Comparison of ENCODE assay signal across 16 cellular contexts in the genomic region with DNA sequence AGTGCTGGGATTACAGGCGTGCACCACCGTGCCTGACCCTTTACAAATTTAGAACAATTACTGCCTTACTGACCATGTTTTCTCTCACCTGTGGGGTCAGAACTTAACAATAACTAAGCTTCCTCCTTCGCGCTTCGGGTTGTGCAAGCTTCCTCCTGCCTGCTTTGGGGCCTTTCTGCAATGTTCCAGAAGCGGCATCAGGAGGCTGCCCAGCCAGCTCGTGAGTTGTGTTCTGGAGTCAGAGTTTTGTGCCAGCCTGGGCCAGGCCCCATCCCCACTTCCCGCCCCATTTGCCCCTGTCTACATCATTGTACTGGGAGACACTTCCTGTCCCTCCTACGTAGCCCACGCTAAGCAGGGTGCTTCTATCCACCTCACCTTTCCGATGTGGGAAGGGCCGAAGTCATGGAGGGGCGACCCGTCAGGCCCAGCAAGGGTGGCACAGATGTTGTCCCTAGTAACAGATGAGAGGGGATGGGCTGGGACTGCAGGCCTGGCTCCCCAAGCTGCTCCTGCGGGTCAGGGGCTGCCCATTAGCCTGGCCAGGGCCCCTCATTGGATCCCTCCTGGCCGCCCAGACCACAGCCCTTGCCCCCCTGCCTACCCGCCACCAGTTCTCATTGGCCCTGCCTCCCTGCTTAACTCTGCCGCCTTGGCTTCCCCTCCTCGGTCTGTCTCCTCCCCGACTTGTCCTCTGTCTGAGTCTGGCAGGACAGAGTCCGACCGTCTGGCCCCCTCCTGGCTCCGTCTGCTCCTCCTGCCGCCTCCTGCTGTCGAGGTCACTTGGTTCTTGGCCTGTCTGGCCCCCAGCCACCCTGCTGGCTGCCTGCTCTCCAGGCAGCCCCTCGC. TPM values are rescaled to one million over a fixed set of nuclear protein-coding genes. Genes with fewer than 3 reads are reported as not detected.
DNase-seq lines count a peak whose midpoint lies in the region; ATAC-seq and TF ChIP-seq lines count a peak whose summit lies in the region.
"Had no signal": no experiment of that assay in that cellular context is flagged by ENCODE, and none has a peak within 500 bp of the region (broad histone marks: within the 10 kb centered on the region; RNA-seq: fewer than 3 reads in every experiment).

No MANE protein-coding gene starts in this region.

- no peak for TF ChIP-seq RAD21 in HCT116 (IDR thresholded peaks at IDR 0.05; ENCODE audit: low read depth)

- H3K9me2 ChIP-seq in HCT116 (ENCODE audit: insufficient read depth) = no peaks in the 10 kb centered on the region
- no peaks in the 10 kb centered on the region for H3K9me2 ChIP-seq in PC-9 (ENCODE audit: insufficient read depth)

- H3K4me3 ChIP-seq in BLaER1 treated with 17β-estradiol and CSF1 and Interleukin-3, amounts not matched to agents 10 nM and 100 nM = no peak overlapping the region
- no peak overlapping the region for H3K4me3 ChIP-seq in HCT116 (replicated peaks in 1 of 2; ENCODE audit: low read depth in 1 of 2, low read length in 2 of 2)
- H3K4me3 ChIP-seq in mesodermal cell (ENCODE audit: extremely low read depth, insufficient read depth, low read length, poor library complexity, severe bottlenecking) = no peak overlapping the region
- H3K4me3 ChIP-seq in PC-9 = no peak overlapping the region
- H3K4me3 ChIP-seq: gastrocnemius medialis, GM23248 had no signal

- peak overlapping the region in 10 of 11 experiments; percentile 21 to 61 (median 50); a peak in 19 of 22 replicates for H3K9ac ChIP-seq in BLaER1 treated with 17β-estradiol and CSF1 and Interleukin-3, amounts not matched to agents 10 nM and 100 nM
- H3K9ac ChIP-seq in HCT116 (ENCODE audit: low read length) = no peak overlapping the region
- H3K9ac ChIP-seq: GM23248 had no signal

- no peak overlapping the region for H3K27ac Mint-ChIP-seq in activated CD8-positive, alpha-beta T cell treated with anti-CD3 and anti-CD28 coated beads, Interleukin-2, amount 10 ng/mL, durations not matched to agents 7 days and 5 days
- H3K27ac Mint-ChIP-seq: stimulated activated naive B cell treated with anti-CD40 and anti-IgM and Interleukin-4, amounts not matched to agents 10 μg/mL and 1 μg/mL and 100 μg/mL, for 72 hours had no signal

- POLR2A ChIA-PET in HCT116 (lab: Charles Lee) = no interaction called here
- POLR2A ChIA-PET in PC-9 (lab: Charles Lee; ENCODE audit: unreplicated experiment) = no interaction called here
- POLR2A ChIA-PET in activated CD8-positive, alpha-beta T cell treated with anti-CD3 and anti-CD28 coated beads, Interleukin-2, amount 10 ng/mL, durations not matched to agents 7 days and 5 days (lab: Charles Lee) = no interaction called here

- TF ChIP-seq POLR2A in HCT116 (IDR thresholded peaks at IDR 0.05; ENCODE audit: borderline replicate concordance, extremely low read depth, insufficient read depth, insufficient read length) = no peak

- TF ChIP-seq CTCF in HCT116 (IDR thresholded peaks at IDR 0.05 in 2 of 3, conservative IDR thresholded peaks at IDR 0.05 in 1 of 3; ENCODE audit: borderline replicate concordance in 1 of 3, insufficient read depth in 1 of 3, low read depth in 2 of 3, low read length in 2 of 3) = no peak
- TF ChIP-seq CTCF in PC-9 (conservative IDR thresholded peaks at IDR 0.05) = no peak

- peak overlapping the region; percentile 30 to 77 (median 64) for H3K4me2 ChIP-seq in BLaER1 treated with 17β-estradiol and CSF1 and Interleukin-3, amounts not matched to agents 10 nM and 100 nM
- H3K4me2 ChIP-seq in HCT116 (ENCODE audit: low read length) = no peak overlapping the region
- no peak overlapping the region for H3K4me2 ChIP-seq in PC-9

- no peaks in the 10 kb centered on the region for H3K27me3 Mint-ChIP-seq in activated CD8-positive, alpha-beta T cell treated with anti-CD3 and anti-CD28 coated beads, Interleukin-2, amount 10 ng/mL, durations not matched to agents 7 days and 5 days (ENCODE audit: low read depth)
- H3K27me3 Mint-ChIP-seq: stimulated activated naive B cell treated with anti-CD40 and anti-IgM and Interleukin-4, amounts not matched to agents 10 μg/mL and 1 μg/mL and 100 μg/mL, for 72 hours had no signal

- no peaks in the 10 kb centered on the region; the same call in 1 of the 2 replicates for H3F3A ChIP-seq in PC-9 (ENCODE audit: insufficient read depth, low read depth)

- H3K36me3 ChIP-seq in BLaER1 treated with 17β-estradiol and CSF1 and Interleukin-3, amounts not matched to agents 10 nM and 100 nM = peaks cover 0 to 100% (median 98%) of the 10 kb centered on the region in 11 experiments; a peak in 18 of 22 replicates
- H3K36me3 ChIP-seq in HCT116 (ENCODE audit: control insufficient read depth in 1 of 2, insufficient read depth in 2 of 2, low read length in 2 of 2) (peaks cover 6 to 19% of the 10 kb centered on the region in 2 experiments; a peak in 2 of 4 replicates), mesodermal cell (ENCODE audit: control insufficient read depth, insufficient read depth, low read length) (peaks cover 61% of the 10 kb centered on the region), PC-9 (ENCODE audit: low read depth) (no peaks in the 10 kb centered on the region)
- H3K36me3 ChIP-seq: gastrocnemius medialis had no signal

- H3K36me3 Mint-ChIP-seq in activated CD8-positive, alpha-beta T cell treated with anti-CD3 and anti-CD28 coated beads, Interleukin-2, amount 10 ng/mL, durations not matched to agents 7 days and 5 days (ENCODE audit: low read depth) = peaks cover 40% of the 10 kb centered on the region

- peaks cover 0 to 100% (median 100%) of the 10 kb centered on the region in 11 experiments; a peak in 18 of 22 replicates for H4K20me1 ChIP-seq in BLaER1 treated with 17β-estradiol and CSF1 and Interleukin-3, amounts not matched to agents 10 nM and 100 nM
- H4K20me1 ChIP-seq in HCT116 (ENCODE audit: insufficient read depth) (no peaks in the 10 kb centered on the region; the same call in 1 of the 2 replicates), PC-9 (ENCODE audit: insufficient read depth) (no peaks in the 10 kb centered on the region)

- H3K79me2 ChIP-seq in HCT116 (ENCODE audit: insufficient read depth, low read length) = peaks cover 97% of the 10 kb centered on the region
- peaks cover 59% of the 10 kb centered on the region for H3K79me2 ChIP-seq in PC-9 (ENCODE audit: low read depth)

- peaks cover 27 to 88% (median 78%) of the 10 kb centered on the region in 10 experiments for H3K4me1 ChIP-seq in BLaER1 treated with 17β-estradiol and CSF1 and Interleukin-3, amounts not matched to agents 10 nM and 100 nM
- peaks cover 7 to 19% of the 10 kb centered on the region in 2 experiments for H3K4me1 ChIP-seq in HCT116 (ENCODE audit: control insufficient read depth in 1 of 2, insufficient read depth in 2 of 2, low read length in 2 of 2)
- peaks cover 3% of the 10 kb centered on the region for H3K4me1 ChIP-seq in mesodermal cell (ENCODE audit: control insufficient read depth, insufficient read depth, low read length, poor library complexity, severe bottlenecking)
- H3K4me1 ChIP-seq in PC-9 (replicated peaks; ENCODE audit: insufficient read depth) = no peaks in the 10 kb centered on the region
- H3K4me1 ChIP-seq: gastrocnemius medialis had no signal

- H2AFZ ChIP-seq in HCT116 (ENCODE audit: low read depth, low read length, poor library complexity, severe bottlenecking) (no peak overlapping the region), PC-9 (no peak overlapping the region)
- H2AFZ ChIP-seq: GM23248 had no signal

- H3K27me3 ChIP-seq in BLaER1 treated with 17β-estradiol and CSF1 and Interleukin-3, amounts not matched to agents 10 nM and 100 nM = no peaks in the 10 kb centered on the region
- H3K27me3 ChIP-seq in HCT116 (ENCODE audit: insufficient read depth, low read length) (no peaks in the 10 kb centered on the region), PC-9 (ENCODE audit: insufficient read depth, low read depth) (no peaks in the 10 kb centered on the region)
- H3K27me3 ChIP-seq: gastrocnemius medialis had no signal

- no peaks in the 10 kb centered on the region for H3K9me3 ChIP-seq in BLaER1 treated with 17β-estradiol and CSF1 and Interleukin-3, amounts not matched to agents 10 nM and 100 nM (replicated peaks in 1 of 11)
- H3K9me3 ChIP-seq in HCT116 (ENCODE audit: control insufficient read depth in 1 of 2, insufficient read depth in 1 of 2, low read depth in 1 of 2, low read length in 2 of 2) (no peaks in the 10 kb centered on the region), mesodermal cell (ENCODE audit: control insufficient read depth, low read length) (no peaks in the 10 kb centered on the region), PC-9 (ENCODE audit: insufficient read depth, low read depth) (no peaks in the 10 kb centered on the region)
- H3K9me3 ChIP-seq: gastrocnemius medialis had no signal

- BruUV-seq in HCT116 (replicated peaks; lab: Mats Ljungman, UMichigan) (no TSS peak), PC-9 (replicated peaks; lab: Mats Ljungman, UMichigan) (no TSS peak)

- H3K4me1 Mint-ChIP-seq in activated CD8-positive, alpha-beta T cell treated with anti-CD3 and anti-CD28 coated beads, Interleukin-2, amount 10 ng/mL, durations not matched to agents 7 days and 5 days (ENCODE audit: low read depth) = peaks cover 19% of the 10 kb centered on the region

- CTCF ChIA-PET in HCT116 (lab: Charles Lee) = no interaction called here
- CTCF ChIA-PET in PC-9 (lab: Charles Lee) = no interaction called here
- CTCF ChIA-PET in activated CD8-positive, alpha-beta T cell treated with anti-CD3 and anti-CD28 coated beads, Interleukin-2, amount 10 ng/mL, durations not matched to agents 7 days and 5 days (lab: Charles Lee) = no interaction called here

- no peak for ATAC-seq in HCT116
- ATAC-seq in activated CD8-positive, alpha-beta T cell treated with anti-CD3 and anti-CD28 coated beads, Interleukin-2, amount 10 ng/mL, durations not matched to agents 7 days and 5 days = no peak
- ATAC-seq: gastrocnemius medialis; stimulated activated naive B cell treated with anti-CD40 and anti-IgM and Interleukin-4, amounts not matched to agents 10 μg/mL and 1 μg/mL and 100 μg/mL, for 72 hours had no signal

- H3K9me3 Mint-ChIP-seq in activated CD8-positive, alpha-beta T cell treated with anti-CD3 and anti-CD28 coated beads, Interleukin-2, amount 10 ng/mL, durations not matched to agents 7 days and 5 days (ENCODE audit: insufficient read depth) = no peaks in the 10 kb centered on the region
- H3K9me3 Mint-ChIP-seq: activated naive CD4-positive, alpha-beta T cell treated with anti-CD3 and anti-CD28 coated beads, Interleukin-2, amount 50 U/mL, for 72 hours; stimulated activated naive B cell treated with anti-CD40 and anti-IgM and Interleukin-4, amounts not matched to agents 10 μg/mL and 1 μg/mL and 100 μg/mL, for 72 hours had no signal

- DNase-seq in HCT116 (ENCODE audit: low read depth, low spot score) (no peak), UCSD-AML1 (lab: John Stamatoyannopoulos, UW; ENCODE audit: unreplicated experiment) (peak; percentile 22), PC-9 (no peak), DMS153 (lab: John Stamatoyannopoulos, UW) (no peak), 8988T (no peak)
- DNase-seq in activated CD8-positive, alpha-beta T cell treated with anti-CD3 and anti-CD28 coated beads, Interleukin-2, amount 10 ng/mL, durations not matched to agents 7 days and 5 days = no peak
- DNase-seq: AML-193; gastrocnemius medialis; GM23248; mesendoderm; NCI-H1092 treated with DMSO at 0.1 percent for 48 hours; NCI-H226; stimulated activated naive B cell treated with anti-CD40 and anti-IgM and Interleukin-4, amounts not matched to agents 10 μg/mL and 1 μg/mL and 100 μg/mL, for 72 hours had no signal

- intact Hi-C loops in HCT116 (cut with micrococcal nuclease) = no loop called here
- intact Hi-C loops in PC-9 (cut with micrococcal nuclease; ENCODE audit: unreplicated experiment) = no loop called here

- peak overlapping the region in 10 of 11 experiments; percentile 20 to 73 (median 63); a peak in 19 of 22 replicates for H3K27ac ChIP-seq in BLaER1 treated with 17β-estradiol and CSF1 and Interleukin-3, amounts not matched to agents 10 nM and 100 nM
- H3K27ac ChIP-seq in HCT116 (ENCODE audit: low read depth, low read length) (peak overlapping the region; percentile 38; the same call in 1 of the 2 replicates), mesodermal cell (ENCODE audit: low read depth, low read length, severe bottlenecking) (peak overlapping the region; percentile 36), PC-9 (no peak overlapping the region)
- H3K27ac ChIP-seq: gastrocnemius medialis, GM23248 had no signal

- WGBS in mesodermal cell (ENCODE audit: insufficient coverage in 2 of 2), 2 experiments = 94 to 96% methylated on average over 23 of the region's 26 CpGs

- H3K4me3 Mint-ChIP-seq in activated CD8-positive, alpha-beta T cell treated with anti-CD3 and anti-CD28 coated beads, Interleukin-2, amount 10 ng/mL, durations not matched to agents 7 days and 5 days = no peak overlapping the region
- H3K4me3 Mint-ChIP-seq: stimulated activated naive B cell treated with anti-CD40 and anti-IgM and Interleukin-4, amounts not matched to agents 10 μg/mL and 1 μg/mL and 100 μg/mL, for 72 hours had no signal

- RAD21 ChIA-PET in HCT116 (lab: Charles Lee; ENCODE audit: low non-redundant PET in 1 of 2, low total read pairs in 2 of 2, uncharacterized antibody in 2 of 2, unreplicated experiment in 2 of 2) = interaction anchor here (0.6 kb wide), 2 partner anchors 12 to 52 kb away, joined by 3 read pairs; no protein-coding TSS in a partner anchor

RNA-seq across cellular contexts. Expression of gene UHRF1, which starts 13.5 kb away (rescaled TPM):
- total RNA-seq in HCT116 (2021; ENCODE audit: unreplicated experiment) (109 TPM), PC-9 (2021) (48.9 and 61.4 TPM in 2 replicates)
- polyA plus RNA-seq in HCT116 (2012) = 41.2 and 41.3 TPM in 2 replicates
- polyA plus RNA-seq in mesodermal cell (2013, experiment 1 of 2) = 24.0 TPM
- polyA plus RNA-seq in mesodermal cell (2013, experiment 2 of 2) = 22.7 TPM
- 100 to 1,000 TPM; 173 to 180 TPM for total RNA-seq in activated CD8-positive, alpha-beta T cell treated with anti-CD3 and anti-CD28 coated beads, Interleukin-2, amount 10 ng/mL, durations not matched to agents 7 days and 5 days

RNA-seq across cellular contexts. Expression of gene ARRDC5, which starts 20.1 kb away (rescaled TPM):
- not detected for total RNA-seq in HCT116 (2021; ENCODE audit: unreplicated experiment)
- not detected in 2 replicates for polyA plus RNA-seq in HCT116 (2012)
- not detected for polyA plus RNA-seq in mesodermal cell (2013, experiment 1 of 2)
- polyA plus RNA-seq in mesodermal cell (2013, experiment 2 of 2) = not detected
- total RNA-seq in PC-9 (2021) = not detected in 2 replicates
- under 1 TPM; 0.55 to 0.81 TPM for total RNA-seq in activated CD8-positive, alpha-beta T cell treated with anti-CD3 and anti-CD28 coated beads, Interleukin-2, amount 10 ng/mL, durations not matched to agents 7 days and 5 days
- total RNA-seq: gastrocnemius medialis, GM23248 had no signal
- polyA plus RNA-seq: GM23248 had no signal

RNA-seq across cellular contexts. Expression of gene KDM4B, which starts 46.2 kb away (rescaled TPM):
- total RNA-seq in HCT116 (2021; ENCODE audit: unreplicated experiment) (35.9 TPM), PC-9 (2021) (17.6 and 19.5 TPM in 2 replicates)
- polyA plus RNA-seq in HCT116 (2012) = 27.3 and 29.2 TPM in 2 replicates
- 32.4 TPM for polyA plus RNA-seq in mesodermal cell (2013, experiment 1 of 2)
- polyA plus RNA-seq in mesodermal cell (2013, experiment 2 of 2) = 31.6 TPM
- 10 to 100 TPM; 44.9 to 47.0 TPM for total RNA-seq in activated CD8-positive, alpha-beta T cell treated with anti-CD3 and anti-CD28 coated beads, Interleukin-2, amount 10 ng/mL, durations not matched to agents 7 days and 5 days

RNA-seq across cellular contexts. Expression of gene PLIN3, which starts 55.3 kb away (rescaled TPM):
- total RNA-seq in HCT116 (2021; ENCODE audit: unreplicated experiment) (207 TPM), PC-9 (2021) (95.9 and 104 TPM in 2 replicates)
- 219 and 273 TPM in 2 replicates for polyA plus RNA-seq in HCT116 (2012)
- 120 TPM for polyA plus RNA-seq in mesodermal cell (2013, experiment 1 of 2)
- 106 TPM for polyA plus RNA-seq in mesodermal cell (2013, experiment 2 of 2)
- total RNA-seq in activated CD8-positive, alpha-beta T cell treated with anti-CD3 and anti-CD28 coated beads, Interleukin-2, amount 10 ng/mL, durations not matched to agents 7 days and 5 days = 10 to 100 TPM; 27.5 to 32.8 TPM

Comparison
In these comparisons a context has a peak if more than half of its experiments do, and no peak if none do; other contexts are left out.
1. H3K4me2 ChIP-seq: peak in BLaER1 treated with 17β-estradiol and CSF1 and Interleukin-3, amounts not matched to agents 10 nM and 100 nM (11 of 11); none in HCT116 (single experiment) and PC-9 (single experiment).